34 cellular contexts compared by ENCODE assay signal in genomic region chr7:154726368-154726767, GRCh38.
"Had no signal": no experiment of that assay in that cellular context is flagged by ENCODE, and none has a peak within 500 bp of the region (broad histone marks: within the 10 kb centered on the region; RNA-seq: fewer than 3 reads in every experiment).

No MANE protein-coding gene starts in this region.

- DNase-seq: activated effector memory CD4-positive, alpha-beta T cell treated with anti-CD3 and anti-CD28 coated beads, Interleukin-2, amount 50 U/mL, for 16 hours; activated effector memory CD4-positive, alpha-beta T cell treated with Interleukin-2 at 50 U/mL for 16 hours; activated gamma-delta T cell; activated gamma-delta T cell treated with Interleukin-2 at 50 U/mL for 16 hours; activated naive CD4-positive, alpha-beta T cell; activated naive CD4-positive, alpha-beta T cell treated with anti-CD3 and anti-CD28 coated beads for 36 hours; activated naive CD4-positive, alpha-beta T cell treated with anti-CD3 and anti-CD28 coated beads, Interleukin-2, amount 10 ng/mL, durations not matched to agents 7 days and 5 days; activated naive CD4-positive, alpha-beta T cell treated with anti-CD3 and anti-CD28 coated beads, Interleukin-2, amount 50 U/mL, for 16 hours; activated naive CD4-positive, alpha-beta T cell treated with Interleukin-2 at 50 U/mL for 16 hours; activated naive CD8-positive, alpha-beta T cell treated with anti-CD3 and anti-CD28 coated beads for 36 hours; activated naive CD8-positive, alpha-beta T cell treated with anti-CD3 and anti-CD28 coated beads, Interleukin-2, amount 10 ng/mL, durations not matched to agents 7 days and 5 days; activated naive CD8-positive, alpha-beta T cell treated with anti-CD3 and anti-CD28 coated beads, Interleukin-2, amount 50 U/mL, for 24 hours; activated T-cell treated with anti-CD3 and anti-CD28 coated beads, Interleukin-2, amount 50 U/mL, for 24 hours; activated T-cell treated with anti-CD3 and anti-CD28 coated beads, Interleukin-2, amount 50 U/mL, for 4 hours; activated T-cell treated with anti-CD3 and anti-CD28 coated beads, Interleukin-2, amount 50 U/mL, for 48 hours; activated T-cell treated with anti-CD3 and anti-CD28 coated beads, Interleukin-2, amount 50 U/mL, for 72 hours; adrenal gland; amniotic stem cell; amygdala; anterior cingulate cortex; aorta; body of pancreas; brain microvascular endothelial cell; caudate nucleus; central memory CD4-positive, alpha-beta T cell; cerebellar nuclear complex had no signal

- H3K27me3 ChIP-seq: adrenal gland, ascending aorta, body of pancreas, brain microvascular endothelial cell, breast epithelium, cardiac muscle cell had no signal

- H3K27ac ChIP-seq: adrenal gland, ascending aorta, body of pancreas, brain microvascular endothelial cell, breast epithelium, cardiac muscle cell had no signal

- FAIRE-seq: astrocyte, bronchial epithelial cell, colon had no signal

- H3K36me3 ChIP-seq: adrenal gland, ascending aorta, brain microvascular endothelial cell, breast epithelium, cardiac muscle cell had no signal

- H3K4me1 ChIP-seq: adrenal gland, ascending aorta, body of pancreas, breast epithelium had no signal

- ATAC-seq: activated naive CD4-positive, alpha-beta T cell treated with anti-CD3 and anti-CD28 coated beads, Interleukin-2, amount 50 U/mL, for 72 hours; activated naive CD8-positive, alpha-beta T cell treated with anti-CD3 and anti-CD28 coated beads, Interleukin-2, amount 50 U/mL, for 24 hours; activated T-cell treated with anti-CD3 and anti-CD28 coated beads, Interleukin-2, amount 50 U/mL, for 4 hours; activated T-cell treated with anti-CD3 and anti-CD28 coated beads, Interleukin-2, amount 50 U/mL, for 72 hours; activated T-helper 17 cell treated with anti-CD3 and anti-CD28 coated beads, Interleukin-2, amount 50 U/mL, for 72 hours; body of pancreas had no signal

- H3K4me3 ChIP-seq: adrenal gland, ascending aorta, body of pancreas, breast epithelium, cardiac muscle cell had no signal

- H3K9me3 ChIP-seq: adrenal gland, ascending aorta had no signal
